17 cellular contexts compared by ENCODE assay signal in genomic region chr10:109126016-109126415, GRCh38.
DNase-seq lines count a peak whose midpoint lies in the region; ATAC-seq and TF ChIP-seq lines count a peak whose summit lies in the region.
"Had no signal": no experiment of that assay in that cellular context is flagged by ENCODE, and none has a peak within 500 bp of the region (broad histone marks: within the 10 kb centered on the region; RNA-seq: fewer than 3 reads in every experiment).

No MANE protein-coding gene starts in this region.

- H2AFZ ChIP-seq in IMR-90 (replicated peaks; ENCODE audit: low read length, poor library complexity) (no peak overlapping the region), mesenchymal stem cell (ENCODE audit: low read depth, low read length) (no peak overlapping the region)

- no peak for ATAC-seq in IMR-90 (ENCODE audit: low read depth)
- ATAC-seq in GM18519 (IDR thresholded peaks at IDR 0.05; ENCODE audit: low FRiP score, unreplicated experiment) = no peak
- ATAC-seq in activated naive CD8-positive, alpha-beta T cell treated with anti-CD3 and anti-CD28 coated beads, Interleukin-2, amount 50 U/mL, for 24 hours = no peak
- ATAC-seq in HG02885 (IDR thresholded peaks at IDR 0.05; ENCODE audit: poor library complexity, unreplicated experiment) = no peak
- ATAC-seq: left cardiac atrium, mucosa of descending colon, sciatic nerve, T-cell had no signal

- DNase-seq in AG04450 (ENCODE audit: low read depth, low spot score) (no peak), IMR-90 (no peak), amniotic epithelial cell (ENCODE audit: low read depth) (peak; percentile 3), mesenchymal stem cell (peak; percentile 12), NCI-H226 (no peak)
- DNase-seq in activated naive CD8-positive, alpha-beta T cell treated with anti-CD3 and anti-CD28 coated beads, Interleukin-2, amount 50 U/mL, for 24 hours = no peak
- DNase-seq: effector CD4-positive, alpha-beta T cell; hypothalamus; left cardiac atrium; mucosa of descending colon; NCI-H1048; stimulated activated CD4-positive, alpha-beta T cell treated with anti-CD3 and anti-CD28 coated beads, Interleukin-2, amount 100 ng/mL, for 24 hours; T-cell had no signal

- H3K9me3 Mint-ChIP-seq in activated naive CD8-positive, alpha-beta T cell treated with anti-CD3 and anti-CD28 coated beads, Interleukin-2, amount 50 U/mL, for 24 hours = peaks cover 4% of the 10 kb centered on the region

- H3K9me1 ChIP-seq in IMR-90 (ENCODE audit: insufficient read depth, low read length) = no peaks in the 10 kb centered on the region

- H2BK12ac ChIP-seq in mesenchymal stem cell (ENCODE audit: low read length in 2 of 2) = no peak overlapping the region

- H4K8ac ChIP-seq in IMR-90 (ENCODE audit: low read depth in 2 of 2, low read length in 2 of 2) (no peak overlapping the region), mesenchymal stem cell (ENCODE audit: low read length) (no peak overlapping the region)

- WGBS in IMR-90 (ENCODE audit: extremely low coverage in 2 of 2, insufficient read length in 1 of 2), 2 experiments = no CpG with 5 or more reads among the region's 1 CpG
- WGBS in mesenchymal stem cell = 67% methylated on average over 1 of the region's 1 CpG

- H3K4me1 Mint-ChIP-seq in activated naive CD8-positive, alpha-beta T cell treated with anti-CD3 and anti-CD28 coated beads, Interleukin-2, amount 50 U/mL, for 24 hours = no peaks in the 10 kb centered on the region
- H3K4me1 Mint-ChIP-seq: T-cell had no signal

- H3K79me1 ChIP-seq in IMR-90 (ENCODE audit: low read depth in 1 of 2, low read length in 2 of 2) = no peaks in the 10 kb centered on the region
- H3K79me1 ChIP-seq in mesenchymal stem cell (replicated peaks; ENCODE audit: low read length, poor library complexity, severe bottlenecking) = no peaks in the 10 kb centered on the region

- no peak overlapping the region for H3K23ac ChIP-seq in IMR-90 (ENCODE audit: low read depth, low read length)
- no peak overlapping the region for H3K23ac ChIP-seq in mesenchymal stem cell (ENCODE audit: low read length in 2 of 2)

- no peaks in the 10 kb centered on the region for H3K36me3 Mint-ChIP-seq in activated naive CD8-positive, alpha-beta T cell treated with anti-CD3 and anti-CD28 coated beads, Interleukin-2, amount 50 U/mL, for 24 hours (ENCODE audit: low read depth)
- H3K36me3 Mint-ChIP-seq: T-cell had no signal

- H2BK20ac ChIP-seq in IMR-90 (ENCODE audit: low read depth, low read length) = no peak overlapping the region

- H3K27me3 Mint-ChIP-seq in activated naive CD8-positive, alpha-beta T cell treated with anti-CD3 and anti-CD28 coated beads, Interleukin-2, amount 50 U/mL, for 24 hours = no peaks in the 10 kb centered on the region
- H3K27me3 Mint-ChIP-seq: T-cell had no signal

- no peak overlapping the region for H3K4me3 ChIP-seq in AG04450 (ENCODE audit: low read depth, low read length)
- H3K4me3 ChIP-seq in IMR-90 (ENCODE audit: insufficient read depth, low read depth, low read length) = no peak overlapping the region
- H3K4me3 ChIP-seq in mesenchymal stem cell (ENCODE audit: insufficient read depth in 1 of 2, low read depth in 1 of 2, low read length in 2 of 2) = no peak overlapping the region
- H3K4me3 ChIP-seq: cardiac muscle cell, mucosa of descending colon had no signal

- H3K4ac ChIP-seq in IMR-90 (ENCODE audit: low read depth, low read length) (no peak overlapping the region), mesenchymal stem cell (ENCODE audit: low read depth in 1 of 2, low read length in 2 of 2) (no peak overlapping the region)

- CTCF ChIA-PET in AG04450 (lab: Charles Lee) (no interaction called here), IMR-90 (lab: Yijun Ruan, JAX) (no interaction called here)

- H3K4me3 Mint-ChIP-seq in activated naive CD8-positive, alpha-beta T cell treated with anti-CD3 and anti-CD28 coated beads, Interleukin-2, amount 50 U/mL, for 24 hours = no peak overlapping the region
- H3K4me3 Mint-ChIP-seq: T-cell had no signal

- no peak for TF ChIP-seq RAD21 in IMR-90 (IDR thresholded peaks at IDR 0.05; ENCODE audit: low read length)

- H3K27me3 ChIP-seq in AG04450 (ENCODE audit: control insufficient read depth, insufficient read depth, low read length) (no peaks in the 10 kb centered on the region), IMR-90 (ENCODE audit: control insufficient read depth, insufficient read depth, low read length) (no peaks in the 10 kb centered on the region), mesenchymal stem cell (ENCODE audit: control insufficient read depth in 1 of 2, insufficient read depth in 1 of 2, low read length in 2 of 2) (no peaks in the 10 kb centered on the region)
- H3K27me3 ChIP-seq: cardiac muscle cell had no signal

- H3K27ac ChIP-seq in AG04450 (ENCODE audit: low read depth, low read length) (no peak overlapping the region), IMR-90 (ENCODE audit: insufficient read depth, low read length) (no peak overlapping the region), mesenchymal stem cell (ENCODE audit: low read length, poor library complexity, severe bottlenecking) (no peak overlapping the region)
- H3K27ac ChIP-seq: cardiac muscle cell had no signal

- H2AK5ac ChIP-seq in IMR-90 (ENCODE audit: low read depth, low read length) = no peak overlapping the region
- H2AK5ac ChIP-seq in mesenchymal stem cell (ENCODE audit: low read length, severe bottlenecking) = no peak overlapping the region

- POLR2A ChIA-PET in AG04450 (lab: Yijun Ruan, JAX) (no interaction called here), IMR-90 (lab: Charles Lee; ENCODE audit: unreplicated experiment) (no interaction called here)

- TF ChIP-seq CTCF in AG04450 (IDR thresholded peaks at IDR 0.05; ENCODE audit: low read depth, low read length) = 0 out of 2 replicates have a peak, but pooled peaks have one; percentile 1
- TF ChIP-seq CTCF in IMR-90 (conservative IDR thresholded peaks at IDR 0.05; ENCODE audit: low read depth, low read length) = no peak

- no peak overlapping the region for H4K5ac ChIP-seq in IMR-90 (ENCODE audit: low read depth, low read length)

- H2BK5ac ChIP-seq in IMR-90 (ENCODE audit: low read depth, low read length, poor library complexity, severe bottlenecking) (no peak overlapping the region), mesenchymal stem cell (ENCODE audit: low read depth, low read length, poor library complexity, severe bottlenecking) (no peak overlapping the region)

- H3K4me1 ChIP-seq in IMR-90 (ENCODE audit: control insufficient read depth, insufficient read depth, low read length) = no peaks in the 10 kb centered on the region
- no peaks in the 10 kb centered on the region for H3K4me1 ChIP-seq in mesenchymal stem cell (ENCODE audit: control insufficient read depth, insufficient read depth, low read depth, low read length)

- H4K91ac ChIP-seq in IMR-90 (ENCODE audit: insufficient read depth, low read depth, low read length) (no peak overlapping the region), mesenchymal stem cell (ENCODE audit: low read length) (no peak overlapping the region)

- no peak overlapping the region for H2AK9ac ChIP-seq in IMR-90 (replicated peaks; ENCODE audit: low read depth, low read length, poor library complexity)

- H3K14ac ChIP-seq in IMR-90 (replicated peaks; ENCODE audit: low read depth, low read length) = no peak overlapping the region
- H3K14ac ChIP-seq in mesenchymal stem cell (ENCODE audit: low read length in 2 of 2) = no peak overlapping the region

- H3K9me3 ChIP-seq in AG04450 (ENCODE audit: control insufficient read depth, insufficient read depth, low read length) (no peaks in the 10 kb centered on the region), IMR-90 (ENCODE audit: control insufficient read depth, insufficient read depth, low read length) (no peaks in the 10 kb centered on the region), mesenchymal stem cell (ENCODE audit: control insufficient read depth, low read length) (no peaks in the 10 kb centered on the region)
- H3K9me3 ChIP-seq: mucosa of descending colon had no signal

- TF ChIP-seq POLR2A in IMR-90 (IDR thresholded peaks at IDR 0.05; ENCODE audit: low read depth, low read length) = no peak

- no peaks in the 10 kb centered on the region for H3K36me3 ChIP-seq in IMR-90 (ENCODE audit: control insufficient read depth, insufficient read depth, low read length)
- H3K36me3 ChIP-seq in mesenchymal stem cell (ENCODE audit: control insufficient read depth in 1 of 2, insufficient read depth in 2 of 2, low read depth in 1 of 2, low read length in 2 of 2) = no peaks in the 10 kb centered on the region
- H3K36me3 ChIP-seq: cardiac muscle cell had no signal

- no peaks in the 10 kb centered on the region for H4K20me1 ChIP-seq in IMR-90 (ENCODE audit: insufficient read depth, low read length)

- in situ Hi-C loops in IMR-90 (cut with MboI; ENCODE audit: low sequenced_read_pairs) = no loop called here

- intact Hi-C loops in IMR-90 (cut with micrococcal nuclease) = no loop called here

- no peak overlapping the region for H3K56ac ChIP-seq in IMR-90 (ENCODE audit: extremely low read depth, insufficient read depth, low read length)

- no peak overlapping the region for H3K9ac ChIP-seq in IMR-90 (ENCODE audit: low read depth, low read length)
- no peak overlapping the region for H3K9ac ChIP-seq in mesenchymal stem cell (ENCODE audit: low read length)

- H2BK15ac ChIP-seq in IMR-90 (ENCODE audit: low read depth, low read length) (no peak overlapping the region), mesenchymal stem cell (ENCODE audit: low read depth, poor library complexity, severe bottlenecking) (no peak overlapping the region)

- no TSS peak for BruUV-seq in IMR-90 (replicated peaks; lab: Mats Ljungman, UMichigan)

- no peak overlapping the region for H3K18ac ChIP-seq in IMR-90 (ENCODE audit: low read depth, low read length)
- no peak overlapping the region for H3K18ac ChIP-seq in mesenchymal stem cell (ENCODE audit: low read depth in 1 of 2, low read length in 2 of 2)

- dilution Hi-C loops in IMR-90 (cut with HindIII; ENCODE audit: low sequenced_read_pairs, unreplicated experiment) = no loop called here

- H3K4me2 ChIP-seq in IMR-90 (ENCODE audit: low read depth, low read length) (no peak overlapping the region), mesenchymal stem cell (ENCODE audit: low read length, poor library complexity, severe bottlenecking) (no peak overlapping the region)

- H3K27ac Mint-ChIP-seq in activated naive CD8-positive, alpha-beta T cell treated with anti-CD3 and anti-CD28 coated beads, Interleukin-2, amount 50 U/mL, for 24 hours = no peak overlapping the region
- H3K27ac Mint-ChIP-seq: T-cell had no signal

- H2BK120ac ChIP-seq in IMR-90 (ENCODE audit: low read depth, low read length) = no peak overlapping the region
- no peak overlapping the region for H2BK120ac ChIP-seq in mesenchymal stem cell (ENCODE audit: low read depth, low read length)

TF ChIP-seq in IMR-90, 13 proteins besides CTCF, POLR2A, EP300 and RAD21:
- TF ChIP-seq MAFK (IDR thresholded peaks at IDR 0.05; ENCODE audit: low read depth, low read length) = peak; percentile 75
- no peak for TF ChIP-seq FOS (IDR thresholded peaks at IDR 0.05; ENCODE audit: low read depth, low read length)
TF ChIP-seq in IMR-90: peak in this region for 1.

Comparison
In these comparisons a context has a peak if more than half of its experiments do, and no peak if none do; other contexts are left out.
1. DNase-seq: peak in amniotic epithelial cell (single experiment) and mesenchymal stem cell (single experiment); none in AG04450 (single experiment), IMR-90 (single experiment), activated naive CD8-positive, alpha-beta T cell treated with anti-CD3 and anti-CD28 coated beads, Interleukin-2, amount 50 U/mL, for 24 hours (single experiment) and NCI-H226 (single experiment).